Comparison of ENCODE assay signal across 13 cellular contexts in the genomic region with DNA sequence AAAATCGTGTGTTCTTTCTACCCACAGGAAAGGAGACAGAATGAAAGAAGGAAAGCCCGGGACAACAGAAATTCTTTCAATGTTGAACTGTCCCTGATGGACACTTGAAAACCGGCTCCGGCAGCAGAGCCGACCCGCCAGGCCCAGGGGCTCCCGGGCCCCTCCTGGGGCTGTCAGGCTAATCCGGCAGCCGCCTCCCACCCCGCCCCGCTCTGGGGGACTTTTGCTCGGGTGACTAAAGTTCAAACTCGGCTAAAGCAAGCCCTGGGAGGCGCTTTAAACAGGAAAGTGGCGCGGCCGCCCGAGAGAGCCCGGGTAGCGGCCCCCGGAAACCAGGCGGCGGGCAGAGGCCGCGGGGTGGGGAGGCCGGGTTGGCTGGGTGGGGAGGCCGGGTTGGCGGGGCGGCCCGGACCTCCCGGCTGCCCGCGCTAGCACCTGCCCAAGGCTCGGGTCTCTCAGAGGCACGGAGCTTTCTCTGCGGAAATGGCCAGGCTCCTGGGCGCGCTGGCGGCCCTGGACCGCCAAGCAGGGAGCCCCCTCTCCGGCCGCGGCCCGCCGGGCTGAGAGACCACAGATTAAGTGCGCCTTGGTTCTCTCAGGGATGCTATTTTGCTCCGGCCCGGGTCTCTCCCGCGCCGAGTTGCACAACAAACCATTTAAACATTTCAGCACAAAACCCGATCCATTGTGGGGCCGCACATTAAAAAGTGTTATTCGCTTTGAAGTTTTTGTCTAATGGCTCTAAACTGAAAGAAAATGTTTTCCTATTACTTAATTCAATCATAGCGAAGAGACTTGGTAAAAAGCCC. TPM values are rescaled to one million over a fixed set of nuclear protein-coding genes. Genes with fewer than 3 reads are reported as not detected.
A peak's percentile ranks its signal among the peaks of the same experiment; 100 is the strongest.
DNase-seq lines count a peak whose midpoint lies in the region; ATAC-seq and TF ChIP-seq lines count a peak whose summit lies in the region.
"Had no signal": no experiment of that assay in that cellular context is flagged by ENCODE, and none has a peak within 500 bp of the region (broad histone marks: within the 10 kb centered on the region; RNA-seq: fewer than 3 reads in every experiment).

No MANE protein-coding gene starts in this region.

- intact Hi-C loops in Calu3 (cut with micrococcal nuclease; ENCODE audit: unreplicated experiment), result loop anchor here (10.0 kb wide), 1 partner anchor 255 kb away; no protein-coding TSS in a partner anchor
- intact Hi-C loops in natural killer cell (cut with micrococcal nuclease), result no loop called here

- CTCF ChIA-PET in Calu3 (lab: Charles Lee), result interaction anchor here (0.8 kb wide), 1 partner anchor 14 kb away, joined by 3 read pairs; no protein-coding TSS in a partner anchor

- H3K9me3 Mint-ChIP-seq in Calu3 (ENCODE audit: low read depth, unreplicated experiment), result no peaks in the 10 kb centered on the region
- H3K9me3 Mint-ChIP-seq in natural killer cell, result peaks cover 0 to 2% of the 10 kb centered on the region in 2 donors

- no TSS peak for BruUV-seq in Calu3 (replicated peaks; lab: Mats Ljungman, UMichigan)

- H3K27ac Mint-ChIP-seq in Calu3 (ENCODE audit: unreplicated experiment) (no peak overlapping the region), natural killer cell (no peak overlapping the region)

- ATAC-seq in natural killer cell (peak; percentile 5 to 70 (median 56)), GM21529 (IDR thresholded peaks at IDR 0.05; ENCODE audit: unreplicated experiment) (no peak)

- H3K27me3 Mint-ChIP-seq in Calu3 (ENCODE audit: unreplicated experiment), result peaks cover 89% of the 10 kb centered on the region
- peaks cover 56 to 63% of the 10 kb centered on the region in 2 donors for H3K27me3 Mint-ChIP-seq in natural killer cell (ENCODE audit: low read depth in 2 of 2)

- H3K4me3 Mint-ChIP-seq in Calu3 (ENCODE audit: low read depth, unreplicated experiment) (peak overlapping the region; percentile 32), natural killer cell (peak overlapping the region; percentile 82)

- peaks cover 18% of the 10 kb centered on the region for H3K4me1 Mint-ChIP-seq in Calu3 (ENCODE audit: low read depth, unreplicated experiment)
- H3K4me1 Mint-ChIP-seq in natural killer cell, result peaks cover 32 to 38% of the 10 kb centered on the region in 2 donors

- DNase-seq in Calu3, result peak; percentile 4
- DNase-seq in HuH-7 (ENCODE audit: low spot score), result peak; percentile 37
- DNase-seq in activated naive CD8-positive, alpha-beta T cell treated with anti-CD3 and anti-CD28 coated beads, Interleukin-2, amount 50 U/mL, for 16 hours (ENCODE audit: low read depth, low spot score), result peak; percentile 0
- DNase-seq in natural killer cell, result no peak
- no peak for DNase-seq in effector CD4-positive, alpha-beta T cell
- no peak for DNase-seq in globus pallidus (ENCODE audit: low spot score)
- DNase-seq in UCSD-AML1 (lab: John Stamatoyannopoulos, UW; ENCODE audit: unreplicated experiment), result no peak
- DNase-seq: activated CD4-positive, alpha-beta T cell treated with anti-CD3 and anti-CD28 coated beads for 4 hours; hypothalamus; ovary had no signal

- H3K36me3 Mint-ChIP-seq in Calu3 (ENCODE audit: insufficient read depth, unreplicated experiment) (no peaks in the 10 kb centered on the region), natural killer cell (peaks cover 5% of the 10 kb centered on the region)

- no peak for TF ChIP-seq CTCF in Calu3 (IDR thresholded peaks at IDR 0.05; ENCODE audit: unreplicated experiment)
- no peak for TF ChIP-seq CTCF in natural killer cell (IDR thresholded peaks at IDR 0.05)

RNA-seq across cellular contexts. Expression of a gene that starts 2.6 kb away (rescaled TPM):
- total RNA-seq in Calu3 (2022) (not detected in 2 replicates), natural killer cell (not detected)
- total RNA-seq: chondrocyte, ovary, RPMI7951 had no signal

Comparison
In these comparisons a context has a peak if more than half of its experiments do, and no peak if none do; other contexts are left out.
1. DNase-seq: peak in Calu3 (single experiment), HuH-7 (single experiment) and activated naive CD8-positive, alpha-beta T cell treated with anti-CD3 and anti-CD28 coated beads, Interleukin-2, amount 50 U/mL, for 16 hours (single experiment); none in natural killer cell (single experiment), effector CD4-positive, alpha-beta T cell (single experiment), globus pallidus (single experiment) and UCSD-AML1 (single experiment).